In the genomic region with DNA sequence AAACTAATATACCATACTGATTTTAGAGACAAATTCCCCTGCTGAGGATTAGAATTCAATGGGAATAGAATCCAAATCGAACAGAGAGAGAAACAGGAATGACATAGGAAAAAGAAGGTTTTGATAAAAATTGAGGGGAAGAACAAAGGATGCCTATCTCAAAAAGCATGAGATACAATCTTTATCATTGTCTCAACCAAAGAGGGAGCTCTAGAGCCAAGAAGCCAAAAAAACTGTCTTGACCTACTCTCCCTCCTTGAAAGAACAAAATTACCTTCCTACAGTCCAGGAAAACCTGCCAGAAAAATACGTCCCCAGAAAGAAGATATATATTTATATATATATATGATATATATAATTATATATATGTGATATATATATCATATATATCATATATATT, we compare ENCODE assay signal across 1 cellular context.
TF ChIP-seq lines count a peak whose summit lies in the region.

No MANE protein-coding gene starts in this region.

TF ChIP-seq in IMR-90, 13 proteins besides CTCF, POLR2A, EP300 and RAD21 (continued from another document):
- TF ChIP-seq MXI1 (IDR thresholded peaks at IDR 0.05; ENCODE audit: borderline replicate concordance, low read depth, low read length) = no peak
- TF ChIP-seq, protein P1, sequence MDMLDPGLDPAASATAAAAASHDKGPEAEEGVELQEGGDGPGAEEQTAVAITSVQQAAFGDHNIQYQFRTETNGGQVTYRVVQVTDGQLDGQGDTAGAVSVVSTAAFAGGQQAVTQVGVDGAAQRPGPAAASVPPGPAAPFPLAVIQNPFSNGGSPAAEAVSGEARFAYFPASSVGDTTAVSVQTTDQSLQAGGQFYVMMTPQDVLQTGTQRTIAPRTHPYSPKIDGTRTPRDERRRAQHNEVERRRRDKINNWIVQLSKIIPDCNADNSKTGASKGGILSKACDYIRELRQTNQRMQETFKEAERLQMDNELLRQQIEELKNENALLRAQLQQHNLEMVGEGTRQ (IDR thresholded peaks at IDR 0.05; ENCODE audit: low read depth, low read length) = no peak
- no peak for TF ChIP-seq CEBPB (IDR thresholded peaks at IDR 0.05; ENCODE audit: low read depth, low read length)
- TF ChIP-seq SMC3 (IDR thresholded peaks at IDR 0.05; ENCODE audit: low read depth, low read length) = no peak
- TF ChIP-seq, protein P2, sequence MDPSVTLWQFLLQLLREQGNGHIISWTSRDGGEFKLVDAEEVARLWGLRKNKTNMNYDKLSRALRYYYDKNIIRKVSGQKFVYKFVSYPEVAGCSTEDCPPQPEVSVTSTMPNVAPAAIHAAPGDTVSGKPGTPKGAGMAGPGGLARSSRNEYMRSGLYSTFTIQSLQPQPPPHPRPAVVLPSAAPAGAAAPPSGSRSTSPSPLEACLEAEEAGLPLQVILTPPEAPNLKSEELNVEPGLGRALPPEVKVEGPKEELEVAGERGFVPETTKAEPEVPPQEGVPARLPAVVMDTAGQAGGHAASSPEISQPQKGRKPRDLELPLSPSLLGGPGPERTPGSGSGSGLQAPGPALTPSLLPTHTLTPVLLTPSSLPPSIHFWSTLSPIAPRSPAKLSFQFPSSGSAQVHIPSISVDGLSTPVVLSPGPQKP (IDR thresholded peaks at IDR 0.05; ENCODE audit: borderline replicate concordance, low read depth, low read length) = no peak
- TF ChIP-seq MAZ (IDR thresholded peaks at IDR 0.05; ENCODE audit: borderline replicate concordance, low read depth, low read length) = no peak
- TF ChIP-seq MAFK (IDR thresholded peaks at IDR 0.05; ENCODE audit: low read depth, low read length) = no peak
- TF ChIP-seq BHLHE40 (IDR thresholded peaks at IDR 0.05; ENCODE audit: low read depth, low read length) = no peak
- TF ChIP-seq FOS (IDR thresholded peaks at IDR 0.05; ENCODE audit: low read depth, low read length) = no peak
